ENCODE assay signal across 29 cellular contexts in the genomic region with DNA sequence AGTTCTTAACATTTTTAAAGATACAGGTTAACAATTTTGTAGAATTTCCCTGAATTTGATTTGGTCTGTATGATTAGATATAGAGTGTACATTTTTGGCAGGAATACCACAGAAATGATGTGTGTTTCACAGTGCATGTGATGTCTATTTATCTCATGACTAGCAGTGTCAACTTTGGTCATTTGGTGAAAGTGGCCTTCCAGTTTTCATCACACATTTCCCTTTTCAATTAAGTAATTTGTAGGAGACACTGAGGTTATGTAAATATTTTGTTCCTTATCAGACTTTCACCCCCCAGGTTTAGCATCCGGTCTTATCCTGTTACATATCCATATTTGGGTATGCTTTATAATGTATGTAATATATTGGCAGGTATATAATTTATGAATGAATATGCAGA. TPM values are rescaled to one million over a fixed set of nuclear protein-coding genes. Genes with fewer than 3 reads are reported as not detected.
"Had no signal": no experiment of that assay in that cellular context is flagged by ENCODE, and none has a peak within 500 bp of the region (broad histone marks: within the 10 kb centered on the region; RNA-seq: fewer than 3 reads in every experiment).

No MANE protein-coding gene starts in this region.

- ATAC-seq: foreskin keratinocyte, left ventricle myocardium superior, psoas muscle had no signal

- H3K4me3 Mint-ChIP-seq: activated CD4-positive, alpha-beta memory T cell treated with anti-CD3 and anti-CD28 coated beads for 36 hours; activated CD4-positive, alpha-beta T cell treated with anti-CD3 and anti-CD28 coated beads, Interleukin-2, amount 10 ng/mL, durations not matched to agents 24 days and 14 days; activated naive CD4-positive, alpha-beta T cell treated with anti-CD3 and anti-CD28 coated beads for 36 hours; activated naive CD8-positive, alpha-beta T cell treated with anti-CD3 and anti-CD28 coated beads for 36 hours; activated T-helper 1 cell treated with anti-CD3 and anti-CD28 coated beads, Interleukin-12 subunit alpha, Interleukin-12 subunit beta, Interleukin-2, Interleukin-4 antibody, amounts not matched to agents 30 ng/mL and 10 ng/mL and 1 ng/mL, durations not matched to agents 14 hours and 24 hours and 36 hours; brain; endodermal cell; mesothelial cell of epicardium had no signal

- H3K4me3 ChIP-seq: adrenal gland, cardiac muscle cell, esophagus muscularis mucosa, psoas muscle, suprapubic skin, tibial artery had no signal

- H2AFZ ChIP-seq: parathyroid adenoma had no signal

- H3K36me3 ChIP-seq: adrenal gland, cardiac muscle cell, esophagus muscularis mucosa, suprapubic skin, tibial artery had no signal

- H3K27me3 Mint-ChIP-seq: activated CD4-positive, alpha-beta memory T cell treated with anti-CD3 and anti-CD28 coated beads for 36 hours; activated naive CD8-positive, alpha-beta T cell treated with anti-CD3 and anti-CD28 coated beads for 36 hours; brain; naive B cell had no signal

- H3K27ac ChIP-seq: adrenal gland, cardiac muscle cell, esophagus muscularis mucosa, foreskin keratinocyte, parathyroid adenoma, psoas muscle, suprapubic skin, tibial artery had no signal

- H3K27ac Mint-ChIP-seq: activated CD4-positive, alpha-beta memory T cell treated with anti-CD3 and anti-CD28 coated beads for 36 hours; activated CD4-positive, alpha-beta T cell treated with anti-CD3 and anti-CD28 coated beads, Interleukin-2, amount 10 ng/mL, durations not matched to agents 24 days and 14 days; activated naive CD8-positive, alpha-beta T cell treated with anti-CD3 and anti-CD28 coated beads for 36 hours; activated T-helper 1 cell treated with anti-CD3 and anti-CD28 coated beads, Interleukin-12 subunit alpha, Interleukin-12 subunit beta, Interleukin-2, Interleukin-4 antibody, amounts not matched to agents 30 ng/mL and 10 ng/mL and 1 ng/mL, durations not matched to agents 14 hours and 24 hours and 36 hours; brain; endodermal cell; mesothelial cell of epicardium had no signal

- H3K4me1 ChIP-seq: parathyroid adenoma had no signal

- DNase-seq: activated CD4-positive, alpha-beta memory T cell treated with anti-CD3 and anti-CD28 coated beads for 36 hours; activated CD4-positive, alpha-beta T cell treated with anti-CD3 and anti-CD28 coated beads, Interleukin-2, amount 10 ng/mL, durations not matched to agents 24 days and 14 days; activated CD4-positive, CD25-positive, alpha-beta regulatory T cell treated with anti-CD3 and anti-CD28 coated beads, Interleukin-2, amount 50 U/mL, for 72 hours; activated CD8-positive, alpha-beta memory T cell treated with anti-CD3 and anti-CD28 coated beads, Interleukin-2, amount 50 U/mL, for 4 hours; activated effector memory CD4-positive, alpha-beta T cell treated with anti-CD3 and anti-CD28 coated beads, Interleukin-2, amount 50 U/mL, for 16 hours; activated naive CD4-positive, alpha-beta T cell treated with anti-CD3 and anti-CD28 coated beads for 36 hours; activated naive CD8-positive, alpha-beta T cell treated with anti-CD3 and anti-CD28 coated beads for 36 hours; activated T-cell treated with anti-CD3 and anti-CD28 coated beads, Interleukin-2, amount 50 U/mL, for 1 hour; adrenal gland; aorta; cerebellar nuclear complex; cortex of kidney; endodermal cell; foreskin keratinocyte; left ventricle myocardium superior; naive B cell; psoas muscle; stimulated activated CD4-positive, alpha-beta T cell treated with anti-CD3 and anti-CD28 coated beads, Interleukin-15, amount 100 ng/mL, for 24 hours; stimulated activated CD4-positive, alpha-beta T cell treated with anti-CD3 and anti-CD28 coated beads, Interleukin-2, amount 100 ng/mL, for 24 hours; T-helper 1 cell; tibial artery had no signal

- H3K27me3 ChIP-seq: adrenal gland, cardiac muscle cell, esophagus muscularis mucosa, foreskin keratinocyte, suprapubic skin, tibial artery had no signal

- H3K36me3 Mint-ChIP-seq: activated CD4-positive, alpha-beta memory T cell treated with anti-CD3 and anti-CD28 coated beads for 36 hours; brain; mesothelial cell of epicardium; naive B cell had no signal

- H3K9ac ChIP-seq: parathyroid adenoma had no signal

- H3K79me2 ChIP-seq: parathyroid adenoma had no signal

- H3K9me3 ChIP-seq: adrenal gland, esophagus muscularis mucosa, psoas muscle, suprapubic skin, tibial artery had no signal

- H3K9me3 Mint-ChIP-seq: activated CD4-positive, alpha-beta memory T cell treated with anti-CD3 and anti-CD28 coated beads for 36 hours; activated naive CD4-positive, alpha-beta T cell treated with anti-CD3 and anti-CD28 coated beads for 36 hours; activated naive CD8-positive, alpha-beta T cell treated with anti-CD3 and anti-CD28 coated beads for 36 hours; brain; endodermal cell; mesothelial cell of epicardium; naive B cell had no signal

RNA-seq across cellular contexts. Expression of a gene that starts 41.8 kb away (rescaled TPM):
- polyA plus RNA-seq: cardiac muscle cell, neural cell had no signal
